ENCODE assay signal across 8 cellular contexts in genomic region chr11:18012906-18013781, GRCh38. TPM values are rescaled to one million over a fixed set of nuclear protein-coding genes. Genes with fewer than 3 reads are reported as not detected.
DNase-seq lines count a peak whose midpoint lies in the region; ATAC-seq and TF ChIP-seq lines count a peak whose summit lies in the region.

Gene SERGEF, minus strand, starts transcription at chr11:18013047. Its CDS starts 37 bp downstream, at chr11:18013010.

- H3K4me3 ChIP-seq in ovary (peak within 1 kb of the TSS; percentile 61), thyroid gland (replicated peaks in 1 of 3) (peak within 1 kb of the TSS; percentile 68 to 93 (median 89))

- peak within 1 kb of the TSS; percentile 49 to 84 for H3K27ac ChIP-seq in ovary
- peak within 1 kb of the TSS; percentile 65 to 84 (median 72) for H3K27ac ChIP-seq in thyroid gland

- TF ChIP-seq CTCF in GM10266 (IDR thresholded peaks at IDR 0.05; ENCODE audit: control insufficient read depth, insufficient read depth, low read depth, missing control alignments) (peak; percentile 9), ovary (IDR thresholded peaks at IDR 0.05) (peak in 2 of 3 donors; percentile 37 to 48), thyroid gland (IDR thresholded peaks at IDR 0.05) (peak in 2 of 6 experiments; percentile 29 to 45)

- DNase-seq in GM10266 (ENCODE audit: extremely low spot score) (peak; percentile 96), NCI-H1092 treated with DMSO at 0.1 percent for 48 hours (lab: John Stamatoyannopoulos, UW) (peak; percentile 89), head of caudate nucleus (peak; percentile 35 to 94 (median 84)), ovary (peak; percentile 91 to 94 (median 92)), thyroid gland (peak; percentile 97 to 98)

- no peaks in the 10 kb centered on the region for H3K36me3 ChIP-seq in ovary
- no peaks in the 10 kb centered on the region for H3K36me3 ChIP-seq in thyroid gland

- H3K9me3 Mint-ChIP-seq in activated naive CD4-positive, alpha-beta T cell treated with anti-CD3 and anti-CD28 coated beads, Interleukin-2, amount 50 U/mL, for 24 hours = no peaks in the 10 kb centered on the region

- peaks cover 4% of the 10 kb centered on the region for H3K4me1 ChIP-seq in ovary (ENCODE audit: insufficient read depth)
- H3K4me1 ChIP-seq in thyroid gland = peaks cover 8 to 18% of the 10 kb centered on the region in 2 donors

- TF ChIP-seq POLR2A in ovary (IDR thresholded peaks at IDR 0.05) = peak; percentile 52
- peak in 1 of 2 donors; percentile 80 for TF ChIP-seq POLR2A in thyroid gland (IDR thresholded peaks at IDR 0.05)

- H3K27me3 ChIP-seq in ovary (no peaks in the 10 kb centered on the region), thyroid gland (no peaks in the 10 kb centered on the region)

- no peak for TF ChIP-seq EP300 in ovary (IDR thresholded peaks at IDR 0.05)

- H3K36me3 Mint-ChIP-seq in activated naive CD4-positive, alpha-beta T cell treated with anti-CD3 and anti-CD28 coated beads, Interleukin-2, amount 50 U/mL, for 24 hours = no peaks in the 10 kb centered on the region

- peak within 1 kb of the TSS; percentile 98 for H3K4me3 Mint-ChIP-seq in activated naive CD4-positive, alpha-beta T cell treated with anti-CD3 and anti-CD28 coated beads, Interleukin-2, amount 50 U/mL, for 24 hours

- peaks cover 39% of the 10 kb centered on the region for H3K4me1 Mint-ChIP-seq in activated naive CD4-positive, alpha-beta T cell treated with anti-CD3 and anti-CD28 coated beads, Interleukin-2, amount 50 U/mL, for 24 hours

- H3K27ac Mint-ChIP-seq in activated naive CD4-positive, alpha-beta T cell treated with anti-CD3 and anti-CD28 coated beads, Interleukin-2, amount 50 U/mL, for 24 hours = peak within 1 kb of the TSS; percentile 97

- no peaks in the 10 kb centered on the region for H3K9me3 ChIP-seq in ovary
- H3K9me3 ChIP-seq in thyroid gland = no peaks in the 10 kb centered on the region

- WGBS in ovary, 3 donors = 1% methylated on average over 82 to 93 of the region's 93 CpGs
- 0% methylated on average over 57 to 59 of the region's 93 CpGs for WGBS in thyroid gland, 2 donors

- ATAC-seq in HG02623 (IDR thresholded peaks at IDR 0.05; ENCODE audit: unreplicated experiment) (peak; percentile 93), SK-N-SH treated with all-trans-retinoic acid at 6 μM for 48 hours (peak; percentile 94)

- H3K27me3 Mint-ChIP-seq in activated naive CD4-positive, alpha-beta T cell treated with anti-CD3 and anti-CD28 coated beads, Interleukin-2, amount 50 U/mL, for 24 hours = no peaks in the 10 kb centered on the region

- intact Hi-C loops in head of caudate nucleus (cut with DNase I) (loop anchor here (5.0 kb wide), 1 partner anchor 94 kb away; the partner anchor contains the start of gene SAAL1), ovary (cut with DNase I) (no loop called here), thyroid gland (cut with DNase I) (loop anchor here (10.0 kb wide), 1 partner anchor 92 kb away; the partner anchor contains the start of gene SAAL1)

TF ChIP-seq in SK-N-SH treated with all-trans-retinoic acid at 6 μM for 48 hours, 23 proteins besides CTCF, POLR2A, EP300 and RAD21:
- TF ChIP-seq ISL1 (CRISPR knock-in tag; IDR thresholded peaks at IDR 0.05) (no peak), ZFP30 (CRISPR knock-in tag; IDR thresholded peaks at IDR 0.05) (no peak), ZNF70 (CRISPR knock-in tag; IDR thresholded peaks at IDR 0.05) (no peak; the same call in 1 of the 2 replicates), OSR1 (CRISPR knock-in tag; IDR thresholded peaks at IDR 0.05) (no peak), ZNF8 (CRISPR knock-in tag; IDR thresholded peaks at IDR 0.05) (no peak), PPARA (CRISPR knock-in tag; IDR thresholded peaks at IDR 0.05; ENCODE audit: borderline replicate concordance) (no peak), GLIS3 (CRISPR knock-in tag; IDR thresholded peaks at IDR 0.05) (no peak), ESRRG (CRISPR knock-in tag; IDR thresholded peaks at IDR 0.05) (no peak), ZFP3 (CRISPR knock-in tag; IDR thresholded peaks at IDR 0.05) (no peak), ZC3H10 (CRISPR knock-in tag; IDR thresholded peaks at IDR 0.05) (no peak), ARNTL (CRISPR knock-in tag; IDR thresholded peaks at IDR 0.05; ENCODE audit: borderline replicate concordance, low read depth) (no peak), POU6F1 (CRISPR knock-in tag; IDR thresholded peaks at IDR 0.05; ENCODE audit: borderline replicate concordance, low read depth) (no peak), TSHZ2 (CRISPR knock-in tag; IDR thresholded peaks at IDR 0.05) (no peak), TCF4 (CRISPR knock-in tag; IDR thresholded peaks at IDR 0.05; ENCODE audit: borderline replicate concordance) (no peak), BACH2 (CRISPR knock-in tag; IDR thresholded peaks at IDR 0.05; ENCODE audit: borderline replicate concordance) (no peak), PATZ1 (CRISPR knock-in tag; IDR thresholded peaks at IDR 0.05; ENCODE audit: borderline replicate concordance) (no peak), ZNF565 (CRISPR knock-in tag; conservative IDR thresholded peaks at IDR 0.05; ENCODE audit: low read depth) (no peak), SNAI2 (CRISPR knock-in tag; IDR thresholded peaks at IDR 0.05) (no peak)
- TF ChIP-seq, protein P1, sequence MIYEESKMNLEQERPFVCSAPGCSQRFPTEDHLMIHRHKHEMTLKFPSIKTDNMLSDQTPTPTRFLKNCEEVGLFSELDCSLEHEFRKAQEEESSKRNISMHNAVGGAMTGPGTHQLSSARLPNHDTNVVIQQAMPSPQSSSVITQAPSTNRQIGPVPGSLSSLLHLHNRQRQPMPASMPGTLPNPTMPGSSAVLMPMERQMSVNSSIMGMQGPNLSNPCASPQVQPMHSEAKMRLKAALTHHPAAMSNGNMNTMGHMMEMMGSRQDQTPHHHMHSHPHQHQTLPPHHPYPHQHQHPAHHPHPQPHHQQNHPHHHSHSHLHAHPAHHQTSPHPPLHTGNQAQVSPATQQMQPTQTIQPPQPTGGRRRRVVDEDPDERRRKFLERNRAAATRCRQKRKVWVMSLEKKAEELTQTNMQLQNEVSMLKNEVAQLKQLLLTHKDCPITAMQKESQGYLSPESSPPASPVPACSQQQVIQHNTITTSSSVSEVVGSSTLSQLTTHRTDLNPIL (CRISPR knock-in tag; IDR thresholded peaks at IDR 0.05; ENCODE audit: low read depth) = no peak

RNA-seq across cellular contexts. Expression of gene SERGEF, which starts in this region (rescaled TPM):
- total RNA-seq in ovary (10 to 100 TPM; 42.0 to 76.3 (median 62.2) TPM), thyroid gland (100 to 1,000 TPM in 1 of 4 donors, 10 to 100 TPM in 3; 62.2 to 116 (median 83.5) TPM)
- 10 to 100 TPM; 47.8 to 59.7 TPM for polyA plus RNA-seq in ovary

Comparison
In these comparisons a context has a peak if more than half of its experiments do, and no peak if none do; other contexts are left out.
1. Peak in every context shown above with its lines: DNase-seq, ATAC-seq, H3K4me3 ChIP-seq and H3K27ac ChIP-seq.
2. intact Hi-C loops: an anchor here in head of caudate nucleus (5.0 kb wide) and thyroid gland (10.0 kb wide); none called in ovary.